Comparison of ENCODE assay signal across 1 cellular context in genomic region chr20:34676642-34677373, GRCh38.
A peak's percentile ranks its signal among the peaks of the same experiment; 100 is the strongest.
TF ChIP-seq lines count a peak whose summit lies in the region.

PIGU (minus strand) TSS chr20:34677092; CDS start chr20:34677085, 7 bp downstream.

TF ChIP-seq in HepG2, 621 proteins besides CTCF, POLR2A, EP300 and RAD21 (continued from another document and continues in another):
- TF ChIP-seq ARID5B (CRISPR knock-in tag; IDR thresholded peaks at IDR 0.05) (peak; percentile 81), NR3C1 (CRISPR knock-in tag; IDR thresholded peaks at IDR 0.05) (no peak), RARA (CRISPR knock-in tag; IDR thresholded peaks at IDR 0.05) (0 out of 2 replicates have a peak, but pooled peaks have one; percentile 47), ZNF567 (CRISPR knock-in tag; IDR thresholded peaks at IDR 0.05; ENCODE audit: borderline replicate concordance) (0 out of 2 replicates have a peak, but pooled peaks have one; percentile 36), ZNF605 (CRISPR knock-in tag; IDR thresholded peaks at IDR 0.05) (peak; percentile 88), ZNF546 (CRISPR knock-in tag; conservative IDR thresholded peaks at IDR 0.05) (peak; percentile 84), ZNF20 (CRISPR knock-in tag; IDR thresholded peaks at IDR 0.05) (no peak), XBP1 (CRISPR knock-in tag; IDR thresholded peaks at IDR 0.05) (no peak), SNAI1 (CRISPR knock-in tag; IDR thresholded peaks at IDR 0.05; ENCODE audit: borderline replicate concordance) (peak; percentile 35; the same call in 1 of the 2 replicates), FOXK1 (CRISPR knock-in tag; IDR thresholded peaks at IDR 0.05; ENCODE audit: borderline replicate concordance, low read depth) (peak; percentile 94), MXI1 (IDR thresholded peaks at IDR 0.05; ENCODE audit: borderline replicate concordance, low read depth, low read length) (peak; percentile 98), FLYWCH1 (CRISPR knock-in tag; IDR thresholded peaks at IDR 0.05) (no peak), FUBP1 (CRISPR knock-in tag; IDR thresholded peaks at IDR 0.05; ENCODE audit: borderline replicate concordance) (peak; percentile 99; the same call in 1 of the 2 replicates), ZNF724P (CRISPR knock-in tag; IDR thresholded peaks at IDR 0.05; ENCODE audit: borderline replicate concordance) (peak; percentile 75; the same call in 1 of the 2 replicates), CBFB (CRISPR knock-in tag; IDR thresholded peaks at IDR 0.05) (peak; percentile 93), TCF7 (IDR thresholded peaks at IDR 0.05; ENCODE audit: low read depth) (no peak), SRF (IDR thresholded peaks at IDR 0.05; ENCODE audit: low read depth, low read length) (peak; percentile 66; the same call in 1 of the 2 replicates), KLF9 (CRISPR knock-in tag; IDR thresholded peaks at IDR 0.05; ENCODE audit: low read depth) (peak; percentile 98), ZSCAN25 (CRISPR knock-in tag; IDR thresholded peaks at IDR 0.05) (peak; percentile 65; the same call in 1 of the 2 replicates), ZSCAN21 (CRISPR knock-in tag; IDR thresholded peaks at IDR 0.05; ENCODE audit: borderline replicate concordance) (peak; percentile 77; the same call in 1 of the 2 replicates), ZMAT5 (CRISPR knock-in tag; IDR thresholded peaks at IDR 0.05; ENCODE audit: borderline replicate concordance, low read depth) (no peak), ZNF121 (CRISPR knock-in tag; IDR thresholded peaks at IDR 0.05) (peak; percentile 66; the same call in 1 of the 2 replicates), ZNF879 (CRISPR knock-in tag; IDR thresholded peaks at IDR 0.05) (no peak), ZFP36L2 (CRISPR knock-in tag; IDR thresholded peaks at IDR 0.05) (0 out of 2 replicates have a peak, but pooled peaks have one; percentile 42), ZNF256 (CRISPR knock-in tag; conservative IDR thresholded peaks at IDR 0.05) (no peak), PRDM10 (CRISPR knock-in tag; IDR thresholded peaks at IDR 0.05; ENCODE audit: low read depth) (peak; percentile 88), ZNF766 (CRISPR knock-in tag; IDR thresholded peaks at IDR 0.05; ENCODE audit: borderline replicate concordance) (peak; percentile 48; the same call in 1 of the 2 replicates), NR2F2 (IDR thresholded peaks at IDR 0.05; ENCODE audit: borderline replicate concordance, low read depth) (peak; percentile 66; the same call in 1 of the 2 replicates), CSRNP1 (CRISPR knock-in tag; IDR thresholded peaks at IDR 0.05) (peak; percentile 85; the same call in 1 of the 2 replicates), GLMP (CRISPR knock-in tag; IDR thresholded peaks at IDR 0.05; ENCODE audit: borderline replicate concordance) (no peak), ZNF547 (CRISPR knock-in tag; IDR thresholded peaks at IDR 0.05) (peak; percentile 79; the same call in 1 of the 2 replicates), ZNF607 (CRISPR knock-in tag; IDR thresholded peaks at IDR 0.05; ENCODE audit: borderline replicate concordance) (peak; percentile 54; the same call in 1 of the 2 replicates), CENPX (CRISPR knock-in tag; IDR thresholded peaks at IDR 0.05) (no peak), ATF1 (CRISPR knock-in tag; IDR thresholded peaks at IDR 0.05) (peak; percentile 95), HNRNPL (IDR thresholded peaks at IDR 0.05; ENCODE audit: low read depth, low read length) (no peak), KDM6A (CRISPR knock-in tag; IDR thresholded peaks at IDR 0.05; ENCODE audit: low read depth) (peak; percentile 12; the same call in 1 of the 2 replicates), ZMYM4 (CRISPR knock-in tag; IDR thresholded peaks at IDR 0.05) (peak; percentile 92), ZBTB34 (CRISPR knock-in tag; IDR thresholded peaks at IDR 0.05) (no peak), ZNF7 (CRISPR knock-in tag; IDR thresholded peaks at IDR 0.05) (0 out of 2 replicates have a peak, but pooled peaks have one; percentile 44), ZBTB38 (CRISPR knock-in tag; IDR thresholded peaks at IDR 0.05) (peak; percentile 80), ETV5 (CRISPR knock-in tag; IDR thresholded peaks at IDR 0.05; ENCODE audit: borderline replicate concordance) (peak; percentile 52; the same call in 1 of the 2 replicates), ELF3 (CRISPR knock-in tag; IDR thresholded peaks at IDR 0.05) (peak; percentile 81), CAMTA2 (CRISPR knock-in tag; IDR thresholded peaks at IDR 0.05; ENCODE audit: borderline replicate concordance) (peak; percentile 89), KDM5B (CRISPR knock-in tag; IDR thresholded peaks at IDR 0.05; ENCODE audit: borderline replicate concordance) (peak; percentile 95; the same call in 1 of the 2 replicates), ZNF331 (CRISPR knock-in tag; IDR thresholded peaks at IDR 0.05) (peak; percentile 94), ELK4 (CRISPR knock-in tag; IDR thresholded peaks at IDR 0.05; ENCODE audit: borderline replicate concordance) (no peak), TERF1 (CRISPR knock-in tag; IDR thresholded peaks at IDR 0.05) (no peak), ZBTB7B (CRISPR knock-in tag; IDR thresholded peaks at IDR 0.05) (peak; percentile 76), SYNCRIP (IDR thresholded peaks at IDR 0.05; ENCODE audit: insufficient read depth, low read depth, low read length) (no peak), SMARCC2 (IDR thresholded peaks at IDR 0.05) (no peak), ESRRA (CRISPR knock-in tag; IDR thresholded peaks at IDR 0.05; ENCODE audit: low read depth) (peak; percentile 65), ZNF720 (CRISPR knock-in tag; IDR thresholded peaks at IDR 0.05) (no peak; the same call in 1 of the 2 replicates)
